11 cellular contexts compared by ENCODE assay signal in the genomic region with DNA sequence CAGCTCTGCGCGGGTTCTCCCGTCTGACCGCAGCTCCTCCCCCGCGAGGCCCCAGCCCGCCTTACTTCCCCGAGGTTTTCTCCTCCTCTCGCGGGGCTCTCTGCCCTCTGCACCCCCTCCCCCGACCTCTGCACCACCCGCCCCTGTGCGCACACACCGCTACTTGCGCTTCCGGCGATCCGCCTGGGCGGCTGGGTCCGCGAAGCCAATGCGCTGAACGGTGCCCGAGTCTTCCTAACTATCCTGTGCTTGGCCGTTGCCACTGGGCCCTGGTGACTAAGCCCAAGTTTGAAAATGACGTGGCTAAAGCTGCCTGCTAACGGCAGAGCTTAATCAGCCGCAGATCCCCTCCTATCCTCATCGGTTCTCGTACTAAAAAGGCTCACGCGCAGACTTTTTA. TPM values are rescaled to one million over a fixed set of nuclear protein-coding genes. Genes with fewer than 3 reads are reported as not detected.
DNase-seq lines count a peak whose midpoint lies in the region; ATAC-seq, FAIRE-seq and TF ChIP-seq lines count a peak whose summit lies in the region.
"Had no signal": no experiment of that assay in that cellular context is flagged by ENCODE, and none has a peak within 500 bp of the region (broad histone marks: within the 10 kb centered on the region; RNA-seq: fewer than 3 reads in every experiment).

No MANE protein-coding gene starts in this region.

- peaks cover 38% of the 10 kb centered on the region for H3K27me3 ChIP-seq in DOHH2 (ENCODE audit: control insufficient read depth, low read length)
- H3K27me3 ChIP-seq in H7 (ENCODE audit: control insufficient read depth, insufficient read depth, low read length), result peaks cover 88% of the 10 kb centered on the region
- peaks cover 80% of the 10 kb centered on the region for H3K27me3 ChIP-seq in astrocyte (ENCODE audit: insufficient read depth, low read length)
- H3K27me3 ChIP-seq in aorta (ENCODE audit: control insufficient read depth in 1 of 2, insufficient read depth in 2 of 2, low read length in 1 of 2), result peaks cover 0 to 7% of the 10 kb centered on the region in 2 donors

- H4K20me1 ChIP-seq in DOHH2 (ENCODE audit: control insufficient read depth, insufficient read depth, low read depth, low read length) (no peaks in the 10 kb centered on the region), astrocyte (ENCODE audit: insufficient read depth, low read length) (peaks cover 7% of the 10 kb centered on the region)

- no peak overlapping the region for H3K9ac ChIP-seq in astrocyte (ENCODE audit: low read length)

- H3K36me3 Mint-ChIP-seq in astrocyte (ENCODE audit: low read depth, unreplicated experiment), result peaks cover 7% of the 10 kb centered on the region

- no peak for FAIRE-seq in astrocyte (lab: Jason Lieb, UNC)

- 2 to 3% methylated on average over 26 to 27 of the region's 32 CpGs for WGBS in mesodermal cell (ENCODE audit: insufficient coverage in 2 of 2), 2 experiments
- WGBS in aorta, 2 donors, result 9 to 13% methylated on average over 31 to 32 of the region's 32 CpGs

- TF ChIP-seq CTCF in DOHH2 (IDR thresholded peaks at IDR 0.05; ENCODE audit: low read depth, low read length, poor library complexity, severe bottlenecking) (no peak), astrocyte (IDR thresholded peaks at IDR 0.05; ENCODE audit: insufficient read depth, low read depth, low read length) (no peak)

- peak; percentile 87 for DNase-seq in H7
- peak; percentile 10 for DNase-seq in astrocyte (ENCODE audit: low read depth)
- no peak for DNase-seq in cerebellum (ENCODE audit: low spot score)
- DNase-seq in aorta, result no peak
- no peak for DNase-seq in DMS153 (lab: John Stamatoyannopoulos, UW)
- no peak for DNase-seq in GOT3 (lab: John Stamatoyannopoulos, UW)
- DNase-seq: NCI-H526 treated with DMSO at 0.1 percent for 48 hours, transverse colon had no signal

- no peak overlapping the region for H2AFZ ChIP-seq in astrocyte (ENCODE audit: low read depth, low read length)

- H3K27ac Mint-ChIP-seq in astrocyte (ENCODE audit: unreplicated experiment), result peak overlapping the region; percentile 55

- ATAC-seq in aorta (ENCODE audit: low FRiP score), result no peak
- ATAC-seq: esophagus mucosa had no signal

- intact Hi-C loops in aorta (cut with DNase I), result loop anchor here in 1 of 2 donors (10.0 kb wide), 1 partner anchor 697 kb away; no protein-coding TSS in a partner anchor

- H3K4me3 Mint-ChIP-seq in astrocyte (ENCODE audit: unreplicated experiment), result peak overlapping the region; percentile 20

- peaks cover 3% of the 10 kb centered on the region for H3K4me1 Mint-ChIP-seq in astrocyte (ENCODE audit: low read depth, unreplicated experiment)

- H3K36me3 ChIP-seq in DOHH2 (ENCODE audit: control insufficient read depth, low read length), result no peaks in the 10 kb centered on the region
- no peaks in the 10 kb centered on the region for H3K36me3 ChIP-seq in H7 (replicated peaks; ENCODE audit: control insufficient read depth, insufficient read depth, low read length)
- H3K36me3 ChIP-seq in astrocyte (ENCODE audit: insufficient read depth, low read length), result no peaks in the 10 kb centered on the region
- H3K36me3 ChIP-seq in mesodermal cell (ENCODE audit: control insufficient read depth, insufficient read depth, low read length), result no peaks in the 10 kb centered on the region
- H3K36me3 ChIP-seq in aorta (ENCODE audit: control insufficient read depth in 1 of 2, insufficient read depth in 2 of 2, low read length in 1 of 2), result no peaks in the 10 kb centered on the region
- H3K36me3 ChIP-seq: transverse colon had no signal

- H3K27me3 Mint-ChIP-seq in astrocyte (ENCODE audit: low read depth, unreplicated experiment), result peaks cover 77% of the 10 kb centered on the region

- H3K4me2 ChIP-seq in DOHH2 (ENCODE audit: low read length), result 0 out of 2 replicates have a peak overlapping the region, but pooled peaks have one; percentile 14
- peak overlapping the region; percentile 72 for H3K4me2 ChIP-seq in astrocyte (ENCODE audit: low read length)

- H3K9me3 Mint-ChIP-seq in astrocyte (ENCODE audit: unreplicated experiment), result peaks cover 6% of the 10 kb centered on the region

- H3K4me1 ChIP-seq in DOHH2 (ENCODE audit: control insufficient read depth, low read length) (no peaks in the 10 kb centered on the region), astrocyte (ENCODE audit: insufficient read depth, low read length) (peaks cover 21% of the 10 kb centered on the region), mesodermal cell (ENCODE audit: control insufficient read depth, insufficient read depth, low read length, poor library complexity, severe bottlenecking) (peaks cover 5% of the 10 kb centered on the region), aorta (ENCODE audit: control insufficient read depth in 1 of 2, insufficient read depth in 2 of 2, low read length in 2 of 2) (no peaks in the 10 kb centered on the region)

- H3K9me2 ChIP-seq in DOHH2 (replicated peaks; ENCODE audit: control insufficient read depth, low read length), result no peaks in the 10 kb centered on the region

- no peaks in the 10 kb centered on the region for H3F3A ChIP-seq in DOHH2 (ENCODE audit: control insufficient read depth, insufficient read depth)

- H3K27ac ChIP-seq in DOHH2 (ENCODE audit: low read depth, low read length) (no peak overlapping the region), astrocyte (ENCODE audit: low read depth, low read length) (no peak overlapping the region), mesodermal cell (ENCODE audit: low read depth, low read length, severe bottlenecking) (no peak overlapping the region), aorta (ENCODE audit: low read depth in 1 of 2, low read length in 2 of 2) (no peak overlapping the region)
- H3K27ac ChIP-seq: transverse colon had no signal

- H3K79me2 ChIP-seq in DOHH2 (ENCODE audit: control insufficient read depth, low read length) (no peaks in the 10 kb centered on the region), astrocyte (ENCODE audit: insufficient read depth, low read length) (no peaks in the 10 kb centered on the region)

- peaks cover 10% of the 10 kb centered on the region for H3K9me3 ChIP-seq in DOHH2 (ENCODE audit: control insufficient read depth, insufficient read depth, low read length)
- peaks cover 2% of the 10 kb centered on the region for H3K9me3 ChIP-seq in astrocyte (ENCODE audit: insufficient read depth, low read depth, low read length)
- no peaks in the 10 kb centered on the region for H3K9me3 ChIP-seq in mesodermal cell (ENCODE audit: control insufficient read depth, low read length)
- H3K9me3 ChIP-seq in aorta (ENCODE audit: control insufficient read depth, low read length), result peaks cover 1% of the 10 kb centered on the region
- H3K9me3 ChIP-seq: transverse colon had no signal

- H3K4me3 ChIP-seq in DOHH2 (ENCODE audit: low read length), result no peak overlapping the region
- peak overlapping the region; percentile 30 for H3K4me3 ChIP-seq in H7 (ENCODE audit: insufficient read depth, low read depth, low read length)
- no peak overlapping the region for H3K4me3 ChIP-seq in astrocyte (ENCODE audit: insufficient read depth, low read depth, low read length)
- peak overlapping the region; percentile 15 for H3K4me3 ChIP-seq in mesodermal cell (ENCODE audit: extremely low read depth, insufficient read depth, low read length, poor library complexity, severe bottlenecking)
- no peak overlapping the region for H3K4me3 ChIP-seq in aorta (ENCODE audit: low read length in 2 of 2)

RNA-seq across cellular contexts. Expression of a gene that starts 6.2 kb away (rescaled TPM):
- 0.62 and 0.89 TPM in 2 replicates for total RNA-seq in H7 (2014; rRNA removed; shearing (Covaris generic))
- total RNA-seq in astrocyte (5.2 and 6.2 TPM in 2 replicates), cerebellum (9.9 TPM), aorta (under 1 TPM; 0.32 to 0.69 TPM)
- 0.52 TPM for polyA plus RNA-seq in mesodermal cell (2013, experiment 1 of 2)
- polyA plus RNA-seq in mesodermal cell (2013, experiment 2 of 2), result 0.20 TPM
- under 1 TPM; 0.03 to 0.50 TPM for polyA plus RNA-seq in aorta

Comparison
In these comparisons a context has a peak if more than half of its experiments do, and no peak if none do; other contexts are left out.
1. H3K4me3 ChIP-seq: peak in H7 (single experiment) and mesodermal cell (single experiment); none in DOHH2 (single experiment), astrocyte (single experiment) and aorta (0 of 2).
2. DNase-seq: peak in H7 (single experiment) and astrocyte (single experiment); none in cerebellum (single experiment), aorta (0 of 2), DMS153 (single experiment) and GOT3 (single experiment).